Comparison of ENCODE assay signal across 16 cellular contexts in genomic region chr1:174913225-174913903, GRCh38.
"Had no signal": no experiment of that assay in that cellular context is flagged by ENCODE, and none has a peak within 500 bp of the region (broad histone marks: within the 10 kb centered on the region; RNA-seq: fewer than 3 reads in every experiment).

No MANE protein-coding gene starts in this region.

- ATAC-seq: left ventricle myocardium superior had no signal

- H3K27me3 ChIP-seq: cardiac muscle cell, stomach had no signal

- H3K9me3 Mint-ChIP-seq: activated naive CD8-positive, alpha-beta T cell treated with anti-CD3 and anti-CD28 coated beads, Interleukin-2, amount 50 U/mL, for 24 hours; neural crest cell had no signal

- DNase-seq: activated CD4-positive, alpha-beta T cell treated with anti-CD3 and anti-CD28 coated beads, Interleukin-2, amount 10 ng/mL, durations not matched to agents 7 days and 5 days; activated CD8-positive, alpha-beta memory T cell treated with anti-CD3 and anti-CD28 coated beads for 24 hours; activated gamma-delta T cell; activated naive CD8-positive, alpha-beta T cell treated with anti-CD3 and anti-CD28 coated beads, Interleukin-2, amount 50 U/mL, for 24 hours; foreskin melanocyte; head of caudate nucleus; left ventricle myocardium superior; mesendoderm; stimulated activated CD4-positive, alpha-beta T cell treated with anti-CD3 and anti-CD28 coated beads, Interleukin-12 subunit alpha, Interleukin-12 subunit beta, amount 100 ng/mL, for 4 hours; stomach; T-helper 9 cell had no signal

- H3K27ac ChIP-seq: cardiac muscle cell, stomach, thoracic aorta had no signal

- H3K27ac Mint-ChIP-seq: activated CD4-positive, alpha-beta T cell treated with anti-CD3 and anti-CD28 coated beads, Interleukin-2, amount 10 ng/mL, durations not matched to agents 7 days and 5 days; activated naive CD8-positive, alpha-beta T cell treated with anti-CD3 and anti-CD28 coated beads, Interleukin-2, amount 50 U/mL, for 24 hours had no signal

- H3K36me3 ChIP-seq: cardiac muscle cell, stomach, thoracic aorta had no signal

- FAIRE-seq: astrocyte, islet of Langerhans had no signal

- H3K4me1 Mint-ChIP-seq: neural crest cell had no signal

- H3K4me3 Mint-ChIP-seq: activated CD4-positive, alpha-beta T cell treated with anti-CD3 and anti-CD28 coated beads, Interleukin-2, amount 10 ng/mL, durations not matched to agents 7 days and 5 days; activated naive CD8-positive, alpha-beta T cell treated with anti-CD3 and anti-CD28 coated beads, Interleukin-2, amount 50 U/mL, for 24 hours; neural crest cell had no signal

- H3K9me3 ChIP-seq: stomach, thoracic aorta had no signal

- H3K4me3 ChIP-seq: cardiac muscle cell, stomach, thoracic aorta had no signal

- H3K27me3 Mint-ChIP-seq: activated CD4-positive, alpha-beta T cell treated with anti-CD3 and anti-CD28 coated beads, Interleukin-2, amount 10 ng/mL, durations not matched to agents 7 days and 5 days; activated naive CD8-positive, alpha-beta T cell treated with anti-CD3 and anti-CD28 coated beads, Interleukin-2, amount 50 U/mL, for 24 hours had no signal
